22 cellular contexts compared by ENCODE assay signal in the genomic region with DNA sequence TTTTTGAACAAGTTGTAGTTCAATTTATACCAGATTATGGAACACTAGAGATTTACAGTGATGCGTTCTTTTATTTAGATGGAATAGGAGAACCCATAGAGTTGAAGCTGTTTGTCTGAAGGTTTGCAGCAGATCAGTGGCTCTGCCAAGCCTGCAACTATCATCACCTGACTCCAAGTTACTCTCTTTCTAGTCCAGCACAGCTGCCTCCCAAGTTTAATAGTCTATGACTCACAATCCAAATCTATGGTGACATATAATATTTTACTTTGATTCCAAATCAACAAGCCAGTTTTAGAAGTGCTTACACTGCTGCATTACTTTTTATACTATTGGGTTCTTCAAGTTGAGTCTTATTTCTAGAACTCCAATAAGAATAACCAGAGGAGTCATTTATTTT.
DNase-seq lines count a peak whose midpoint lies in the region; ATAC-seq and TF ChIP-seq lines count a peak whose summit lies in the region.
"Had no signal": no experiment of that assay in that cellular context is flagged by ENCODE, and none has a peak within 500 bp of the region (broad histone marks: within the 10 kb centered on the region; RNA-seq: fewer than 3 reads in every experiment).

No MANE protein-coding gene starts in this region.

- H3K27me3 Mint-ChIP-seq in neural progenitor cell (ENCODE audit: insufficient read depth, low read depth): no peaks in the 10 kb centered on the region
- H3K27me3 Mint-ChIP-seq: activated naive CD8-positive, alpha-beta T cell treated with anti-CD3 and anti-CD28 coated beads for 36 hours; central memory CD8-positive, alpha-beta T cell had no signal

- CTCF ChIA-PET in IMR-90 (lab: Yijun Ruan, JAX): interaction anchor here (1.5 kb wide), 1 partner anchor 10 kb away, joined by 3 read pairs; no protein-coding TSS in a partner anchor

- no peak overlapping the region for H3K4me3 Mint-ChIP-seq in neural progenitor cell
- H3K4me3 Mint-ChIP-seq: activated naive CD8-positive, alpha-beta T cell treated with anti-CD3 and anti-CD28 coated beads for 36 hours; activated T-cell treated with anti-CD3 and anti-CD28 coated beads, Interleukin-2, amount 50 U/mL, for 4 hours; CD14-positive monocyte; central memory CD8-positive, alpha-beta T cell; mesothelial cell of epicardium had no signal

- TF ChIP-seq POLR2A in IMR-90 (IDR thresholded peaks at IDR 0.05; ENCODE audit: low read depth, low read length): no peak

- no peak overlapping the region for H3K14ac ChIP-seq in IMR-90 (replicated peaks; ENCODE audit: low read depth, low read length)

- H3K27ac Mint-ChIP-seq in neural progenitor cell: no peak overlapping the region
- H3K27ac Mint-ChIP-seq: activated naive CD8-positive, alpha-beta T cell treated with anti-CD3 and anti-CD28 coated beads for 36 hours; CD14-positive monocyte; mesothelial cell of epicardium had no signal

- dilution Hi-C loops in IMR-90 (cut with HindIII; ENCODE audit: low sequenced_read_pairs, unreplicated experiment): no loop called here

- H2AK5ac ChIP-seq in IMR-90 (ENCODE audit: low read depth, low read length): no peak overlapping the region

- H3K4me1 ChIP-seq in IMR-90 (ENCODE audit: control insufficient read depth, insufficient read depth, low read length): peaks cover 12% of the 10 kb centered on the region
- H3K4me1 ChIP-seq in osteoblast (ENCODE audit: insufficient read depth, low read length): peaks cover 27% of the 10 kb centered on the region
- no peaks in the 10 kb centered on the region for H3K4me1 ChIP-seq in neural progenitor cell

- H3K27ac ChIP-seq in IMR-90 (ENCODE audit: insufficient read depth, low read length) (no peak overlapping the region), osteoblast (ENCODE audit: low read depth, low read length) (peak overlapping the region; percentile 8), neural progenitor cell (no peak overlapping the region)
- H3K27ac ChIP-seq: HL-60, neutrophil, tibial nerve had no signal

- H4K91ac ChIP-seq in IMR-90 (ENCODE audit: insufficient read depth, low read depth, low read length): no peak overlapping the region

- H2BK20ac ChIP-seq in IMR-90 (ENCODE audit: low read depth, low read length): no peak overlapping the region

- H4K5ac ChIP-seq in IMR-90 (ENCODE audit: low read depth, low read length): no peak overlapping the region

- no peak overlapping the region for H3K23ac ChIP-seq in IMR-90 (ENCODE audit: low read depth, low read length)

- no peaks in the 10 kb centered on the region for H3F3A ChIP-seq in neural progenitor cell (ENCODE audit: low read depth)

- H3K9me1 ChIP-seq in IMR-90 (ENCODE audit: insufficient read depth, low read length): 0 out of 2 replicates have a peak, but pooled peaks cover 4% of the 10 kb centered on the region

- peaks cover 22 to 73% of the 10 kb centered on the region in 2 experiments for H3K79me1 ChIP-seq in IMR-90 (ENCODE audit: low read depth in 1 of 2, low read length in 2 of 2)

- H3K9me3 ChIP-seq in IMR-90 (ENCODE audit: control insufficient read depth, insufficient read depth, low read length) (no peaks in the 10 kb centered on the region), osteoblast (ENCODE audit: low read depth, low read length) (no peaks in the 10 kb centered on the region), neural progenitor cell (ENCODE audit: low read depth) (no peaks in the 10 kb centered on the region)
- H3K9me3 ChIP-seq: neutrophil, tibial nerve had no signal

- no peak overlapping the region for H3K56ac ChIP-seq in IMR-90 (ENCODE audit: extremely low read depth, insufficient read depth, low read length)

- no peaks in the 10 kb centered on the region for H3K9me3 Mint-ChIP-seq in neural progenitor cell
- H3K9me3 Mint-ChIP-seq: activated naive CD8-positive, alpha-beta T cell treated with anti-CD3 and anti-CD28 coated beads for 36 hours; activated T-cell treated with anti-CD3 and anti-CD28 coated beads, Interleukin-2, amount 50 U/mL, for 4 hours; central memory CD8-positive, alpha-beta T cell; mesothelial cell of epicardium had no signal

- WGBS in IMR-90 (ENCODE audit: extremely low coverage in 2 of 2, insufficient read length in 1 of 2), 2 experiments: no CpG with 5 or more reads among the region's 1 CpG

- H3K4me2 ChIP-seq in IMR-90 (ENCODE audit: low read depth, low read length) (no peak overlapping the region), osteoblast (ENCODE audit: insufficient read depth, low read length) (no peak overlapping the region), neural progenitor cell (no peak overlapping the region)

- H2BK120ac ChIP-seq in IMR-90 (ENCODE audit: low read depth, low read length): no peak overlapping the region

- ATAC-seq in IMR-90 (ENCODE audit: low read depth): peak; percentile 64
- peak; percentile 17 for ATAC-seq in esophagus mucosa
- no peak for ATAC-seq in HG02870 (IDR thresholded peaks at IDR 0.05; ENCODE audit: unreplicated experiment)

- in situ Hi-C loops in IMR-90 (cut with MboI; ENCODE audit: low sequenced_read_pairs): no loop called here

- no peak overlapping the region for H2BK15ac ChIP-seq in IMR-90 (ENCODE audit: low read depth, low read length)

- H2BK5ac ChIP-seq in IMR-90 (ENCODE audit: low read depth, low read length, poor library complexity, severe bottlenecking): peak overlapping the region; percentile 9

- H3K79me2 ChIP-seq in osteoblast (ENCODE audit: insufficient read depth, low read length) (peaks cover 7% of the 10 kb centered on the region), neural progenitor cell (ENCODE audit: low read depth) (no peaks in the 10 kb centered on the region)

- no peak for TF ChIP-seq RAD21 in IMR-90 (IDR thresholded peaks at IDR 0.05; ENCODE audit: low read length)

- no TSS peak for BruUV-seq in IMR-90 (replicated peaks; lab: Mats Ljungman, UMichigan)

- no peak overlapping the region for H3K4me3 ChIP-seq in AG10803 (ENCODE audit: low read length)
- no peak overlapping the region for H3K4me3 ChIP-seq in IMR-90 (ENCODE audit: insufficient read depth, low read depth, low read length)
- H3K4me3 ChIP-seq in osteoblast (ENCODE audit: insufficient read depth, low read length): no peak overlapping the region
- H3K4me3 ChIP-seq in neural progenitor cell: no peak overlapping the region
- H3K4me3 ChIP-seq: skin epidermis, tibial nerve had no signal

- intact Hi-C loops in IMR-90 (cut with micrococcal nuclease): no loop called here

- DNase-seq in AG10803 (ENCODE audit: low read depth) (peak; percentile 42), IMR-90 (peak; percentile 76), osteoblast (ENCODE audit: insufficient read length, low spot score, missing footprints) (peak; percentile 80), T1000 (lab: John Stamatoyannopoulos, UW) (no peak), neural progenitor cell (ENCODE audit: low spot score) (no peak), D341Med (ENCODE audit: low spot score) (no peak)
- DNase-seq: activated CD4-positive, alpha-beta T cell treated with anti-CD3 and anti-CD28 coated beads, Interleukin-2, amount 50 U/mL, for 48 hours; activated naive CD8-positive, alpha-beta T cell treated with anti-CD3 and anti-CD28 coated beads for 36 hours; activated T-cell treated with anti-CD3 and anti-CD28 coated beads, Interleukin-2, amount 50 U/mL, for 4 hours; DMS79 treated with DMSO at 0.1 percent for 48 hours; glutamatergic neuron; NCI-H1417; NCI-H82 had no signal

- H3K36me3 ChIP-seq in IMR-90 (ENCODE audit: control insufficient read depth, insufficient read depth, low read length) (peaks cover 1% of the 10 kb centered on the region; the same call in 1 of the 2 replicates), osteoblast (ENCODE audit: insufficient read depth, low read length) (no peaks in the 10 kb centered on the region), neural progenitor cell (no peaks in the 10 kb centered on the region)
- H3K36me3 ChIP-seq: neutrophil, tibial nerve had no signal

- H3K4me1 Mint-ChIP-seq in neural progenitor cell: no peaks in the 10 kb centered on the region

- no peaks in the 10 kb centered on the region for H3K27me3 ChIP-seq in IMR-90 (ENCODE audit: control insufficient read depth, insufficient read depth, low read length)
- H3K27me3 ChIP-seq in osteoblast (ENCODE audit: insufficient read depth, low read length): no peaks in the 10 kb centered on the region
- H3K27me3 ChIP-seq in neural progenitor cell: no peaks in the 10 kb centered on the region
- H3K27me3 ChIP-seq: neutrophil, tibial nerve had no signal

- H3K36me3 Mint-ChIP-seq in neural progenitor cell: no peaks in the 10 kb centered on the region
- H3K36me3 Mint-ChIP-seq: mesothelial cell of epicardium had no signal

- POLR2A ChIA-PET in IMR-90 (lab: Charles Lee; ENCODE audit: unreplicated experiment): no interaction called here

- H3K18ac ChIP-seq in IMR-90 (ENCODE audit: low read depth, low read length): no peak overlapping the region

- H3K4ac ChIP-seq in IMR-90 (ENCODE audit: low read depth, low read length): no peak overlapping the region

- H2AK9ac ChIP-seq in IMR-90 (replicated peaks; ENCODE audit: low read depth, low read length, poor library complexity): no peak overlapping the region

- H3K9ac ChIP-seq in IMR-90 (ENCODE audit: low read depth, low read length) (no peak overlapping the region), neural progenitor cell (no peak overlapping the region)

- H4K8ac ChIP-seq in IMR-90 (ENCODE audit: low read depth in 2 of 2, low read length in 2 of 2): no peak overlapping the region

- H4K20me1 ChIP-seq in IMR-90 (ENCODE audit: insufficient read depth, low read length) (peaks cover 3% of the 10 kb centered on the region; the same call in 1 of the 2 replicates), osteoblast (ENCODE audit: insufficient read depth, low read length) (peaks cover 12% of the 10 kb centered on the region), neural progenitor cell (ENCODE audit: low read depth) (no peaks in the 10 kb centered on the region)

- no peak for TF ChIP-seq CTCF in AG10803 (conservative IDR thresholded peaks at IDR 0.05; ENCODE audit: low read length)
- no peak for TF ChIP-seq CTCF in IMR-90 (conservative IDR thresholded peaks at IDR 0.05; ENCODE audit: low read depth, low read length)
- no peak for TF ChIP-seq CTCF in osteoblast (IDR thresholded peaks at IDR 0.05; ENCODE audit: extremely low read depth, low read depth, low read length)
- TF ChIP-seq CTCF in neural progenitor cell (IDR thresholded peaks at IDR 0.05): no peak

- H2AFZ ChIP-seq in IMR-90 (replicated peaks; ENCODE audit: low read length, poor library complexity): no peak overlapping the region
- H2AFZ ChIP-seq in osteoblast (ENCODE audit: low read length): no peak overlapping the region
- H2AFZ ChIP-seq in neural progenitor cell (replicated peaks): no peak overlapping the region

TF ChIP-seq in IMR-90, 13 proteins besides CTCF, POLR2A, EP300 and RAD21 (continues in another document):
- TF ChIP-seq MXI1 (IDR thresholded peaks at IDR 0.05; ENCODE audit: borderline replicate concordance, low read depth, low read length): no peak
- TF ChIP-seq BHLHE40 (IDR thresholded peaks at IDR 0.05; ENCODE audit: low read depth, low read length): no peak
- peak; percentile 52; the same call in 1 of the 2 replicates for TF ChIP-seq FOS (IDR thresholded peaks at IDR 0.05; ENCODE audit: low read depth, low read length)
- no peak for TF ChIP-seq MAZ (IDR thresholded peaks at IDR 0.05; ENCODE audit: borderline replicate concordance, low read depth, low read length)
- no peak for TF ChIP-seq MAFK (IDR thresholded peaks at IDR 0.05; ENCODE audit: low read depth, low read length)
- no peak for TF ChIP-seq SMC3 (IDR thresholded peaks at IDR 0.05; ENCODE audit: low read depth, low read length)

Comparison
In these comparisons a context has a peak if more than half of its experiments do, and no peak if none do; other contexts are left out.
1. DNase-seq: peak in AG10803 (single experiment), IMR-90 (single experiment) and osteoblast (single experiment); none in T1000 (single experiment), neural progenitor cell (single experiment) and D341Med (single experiment).